Comparison of ENCODE assay signal across 11 cellular contexts in genomic region chr3:10417849-10418248, GRCh38.
DNase-seq lines count a peak whose midpoint lies in the region; ATAC-seq, FAIRE-seq and TF ChIP-seq lines count a peak whose summit lies in the region.
"Had no signal": no experiment of that assay in that cellular context is flagged by ENCODE, and none has a peak within 500 bp of the region (broad histone marks: within the 10 kb centered on the region; RNA-seq: fewer than 3 reads in every experiment).

No MANE protein-coding gene starts in this region.

- H3K4me3 ChIP-seq in bronchial epithelial cell (ENCODE audit: low read depth, low read length) (no peak overlapping the region), heart left ventricle (no peak overlapping the region)

- H3K36me3 ChIP-seq in bronchial epithelial cell (ENCODE audit: control insufficient read depth, insufficient read depth, low read length) (no peaks in the 10 kb centered on the region), heart left ventricle (no peaks in the 10 kb centered on the region)

- H3K4me1 ChIP-seq in heart left ventricle, result no peaks in the 10 kb centered on the region

- intact Hi-C loops in heart left ventricle (cut with DNase I), result no loop called here

- WGBS in heart left ventricle, 4 donors, result 89 to 95% (median 92%) methylated on average over 2 of the region's 2 CpGs

- TF ChIP-seq POLR2A in heart left ventricle (IDR thresholded peaks at IDR 0.05), result no peak

- no peaks in the 10 kb centered on the region for H3K9me3 ChIP-seq in heart left ventricle

- H3K27me3 ChIP-seq in bronchial epithelial cell (ENCODE audit: control insufficient read depth, insufficient read depth, low read length), result peaks cover 10% of the 10 kb centered on the region
- H3K27me3 ChIP-seq in heart left ventricle, result peaks cover 0 to 4% (median 0%) of the 10 kb centered on the region in 9 donors

- FAIRE-seq in bronchial epithelial cell (lab: Jason Lieb, UNC), result no peak

- DNase-seq in SIG-M5 treated with dmso at 0.1 percent for 504 hours (lab: John Stamatoyannopoulos, UW; ENCODE audit: unreplicated experiment) (peak; percentile 40), SIG-M5 (lab: John Stamatoyannopoulos, UW) (no peak), NCI-H2029 (lab: John Stamatoyannopoulos, UW) (peak; percentile 25), bronchial epithelial cell (ENCODE audit: low read depth) (peak; percentile 21), renal cortical epithelial cell (ENCODE audit: low read depth) (peak; percentile 19), NCI-H128 (lab: John Stamatoyannopoulos, UW; ENCODE audit: unreplicated experiment) (no peak), heart left ventricle (no peak)
- DNase-seq: activated B cell treated with CpG ODN at 0.5 μM for 24 hours, naive B cell had no signal

- ATAC-seq in HG03571 (IDR thresholded peaks at IDR 0.05; ENCODE audit: unreplicated experiment), result no peak
- ATAC-seq in heart left ventricle, result no peak

- TF ChIP-seq CTCF in bronchial epithelial cell (IDR thresholded peaks at IDR 0.05; ENCODE audit: insufficient read depth, low read length, severe bottlenecking), result peak; percentile 27
- TF ChIP-seq CTCF in heart left ventricle (IDR thresholded peaks at IDR 0.05), result peak in 3 of 12 donors; percentile 8 to 11 (median 8)

- no peak overlapping the region for H3K27ac ChIP-seq in heart left ventricle
- H3K27ac ChIP-seq: KMS-11 had no signal

Comparison
In these comparisons a context has a peak if more than half of its experiments do, and no peak if none do; other contexts are left out.
1. DNase-seq: peak in SIG-M5 treated with dmso at 0.1 percent for 504 hours (single experiment), NCI-H2029 (single experiment), bronchial epithelial cell (single experiment) and renal cortical epithelial cell (single experiment); none in SIG-M5 (single experiment), NCI-H128 (single experiment) and heart left ventricle (0 of 5).